Comparison of ENCODE assay signal across 19 cellular contexts in the genomic region with DNA sequence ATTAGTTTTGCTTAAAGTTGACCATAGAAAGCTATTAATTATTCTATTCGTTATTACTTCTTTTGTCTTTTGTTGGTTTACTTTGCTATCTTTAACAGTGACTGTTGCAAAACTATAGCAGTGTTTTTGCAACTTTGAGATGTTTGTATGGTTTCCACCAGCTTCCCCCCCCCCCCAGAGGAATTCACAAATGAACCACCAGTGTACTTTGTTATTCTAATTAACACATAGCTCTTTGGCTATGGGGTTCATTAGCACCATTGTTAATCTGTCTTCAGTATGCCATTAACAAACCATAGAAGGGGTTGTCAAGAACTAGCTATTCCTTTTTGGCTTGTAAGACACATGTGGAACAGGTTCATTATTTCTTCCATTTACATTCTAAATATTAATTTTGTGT. TPM values are rescaled to one million over a fixed set of nuclear protein-coding genes. Genes with fewer than 3 reads are reported as not detected.
A peak's percentile ranks its signal among the peaks of the same experiment; 100 is the strongest.
DNase-seq lines count a peak whose midpoint lies in the region; ATAC-seq and TF ChIP-seq lines count a peak whose summit lies in the region.
"Had no signal": no experiment of that assay in that cellular context is flagged by ENCODE, and none has a peak within 500 bp of the region (broad histone marks: within the 10 kb centered on the region; RNA-seq: fewer than 3 reads in every experiment).

No MANE protein-coding gene starts in this region.

- H4K20me1 ChIP-seq in OCI-LY3 (ENCODE audit: insufficient read depth, low read length), result no peaks in the 10 kb centered on the region
- H4K20me1 ChIP-seq in MM.1S (ENCODE audit: insufficient read depth, low read length), result no peaks in the 10 kb centered on the region
- H4K20me1 ChIP-seq: BLaER1 treated with 17β-estradiol and CSF1 and Interleukin-3, amounts not matched to agents 10 nM and 100 nM had no signal

- H3K9ac ChIP-seq in OCI-LY3 (ENCODE audit: low read length) (no peak overlapping the region), MM.1S (ENCODE audit: low read length) (no peak overlapping the region)
- H3K9ac ChIP-seq: BLaER1 treated with 17β-estradiol and CSF1 and Interleukin-3, amounts not matched to agents 10 nM and 100 nM had no signal

- no peaks in the 10 kb centered on the region for H3K9me2 ChIP-seq in MM.1S (replicated peaks; ENCODE audit: insufficient read depth, low read length)

- ATAC-seq in GM21447 (IDR thresholded peaks at IDR 0.05; ENCODE audit: unreplicated experiment), result no peak
- ATAC-seq: GM12878, HCT116 had no signal

- H3K4me1 Mint-ChIP-seq in nephron, result no peaks in the 10 kb centered on the region

- TF ChIP-seq EP300 in tibial nerve (IDR thresholded peaks at IDR 0.05), result no peak

- WGBS in tibial nerve, 2 donors, result 3 to 26% methylated on average over 1 of the region's 1 CpG

- no peaks in the 10 kb centered on the region for H3K36me3 Mint-ChIP-seq in nephron (ENCODE audit: low read depth)

- no peak for TF ChIP-seq POLR2A in tibial nerve (IDR thresholded peaks at IDR 0.05)

- no peaks in the 10 kb centered on the region for H3K9me3 ChIP-seq in OCI-LY3 (ENCODE audit: insufficient read depth, low read length)
- H3K9me3 ChIP-seq in MM.1S (replicated peaks; ENCODE audit: insufficient read depth, low read length), result no peaks in the 10 kb centered on the region
- H3K9me3 ChIP-seq in tibial nerve, result no peaks in the 10 kb centered on the region
- H3K9me3 ChIP-seq: BLaER1 treated with 17β-estradiol and CSF1 and Interleukin-3, amounts not matched to agents 10 nM and 100 nM; SJCRH30 had no signal

- H3K27ac Mint-ChIP-seq in nephron, result no peak overlapping the region

- H3F3A ChIP-seq in MM.1S (ENCODE audit: insufficient read depth, low read length), result no peaks in the 10 kb centered on the region

- H3K36me3 ChIP-seq in OCI-LY3 (replicated peaks; ENCODE audit: low read depth, low read length) (no peaks in the 10 kb centered on the region), MM.1S (replicated peaks; ENCODE audit: insufficient read depth, low read length) (no peaks in the 10 kb centered on the region), tibial nerve (no peaks in the 10 kb centered on the region)
- H3K36me3 ChIP-seq: BLaER1 treated with 17β-estradiol and CSF1 and Interleukin-3, amounts not matched to agents 10 nM and 100 nM; SJCRH30 had no signal

- no peak for TF ChIP-seq CTCF in OCI-LY3 (IDR thresholded peaks at IDR 0.05; ENCODE audit: low read depth, low read length)
- no peak for TF ChIP-seq CTCF in nephron (IDR thresholded peaks at IDR 0.05; ENCODE audit: unreplicated experiment in 3 of 3)
- no peak for TF ChIP-seq CTCF in MM.1S (IDR thresholded peaks at IDR 0.05; ENCODE audit: low read length)
- TF ChIP-seq CTCF in tibial nerve (IDR thresholded peaks at IDR 0.05), result no peak

- peaks cover 12% of the 10 kb centered on the region for H3K4me1 ChIP-seq in OCI-LY3 (ENCODE audit: low read length)
- H3K4me1 ChIP-seq in MM.1S (ENCODE audit: low read length), result 0 out of 2 replicates have a peak, but pooled peaks cover 3% of the 10 kb centered on the region
- H3K4me1 ChIP-seq in tibial nerve, result peaks cover 0 to 14% (median 0%) of the 10 kb centered on the region in 4 donors
- H3K4me1 ChIP-seq: SJCRH30 had no signal

- H3K27ac ChIP-seq in OCI-LY3 (ENCODE audit: low read length) (no peak overlapping the region), MM.1S (ENCODE audit: low read length) (no peak overlapping the region), tibial nerve (no peak overlapping the region)
- H3K27ac ChIP-seq: PC-9, SJCRH30 had no signal

- no peaks in the 10 kb centered on the region for H3K9me3 Mint-ChIP-seq in nephron

- H2AFZ ChIP-seq in OCI-LY3 (ENCODE audit: low read depth, low read length) (no peak overlapping the region), MM.1S (ENCODE audit: low read length) (no peak overlapping the region)
- H2AFZ ChIP-seq: PC-9 had no signal

- DNase-seq in ELF-1 (ENCODE audit: low read depth, low spot score), result peak; percentile 30
- DNase-seq in iPS DF 19.7 (ENCODE audit: low read depth, low spot score), result peak; percentile 50
- no peak for DNase-seq in MM.1S
- no peak for DNase-seq in NCI-H1105 (lab: John Stamatoyannopoulos, UW)
- DNase-seq in tibial nerve (ENCODE audit: low spot score in 2 of 2), result no peak
- DNase-seq: DND-41, GDM1, NCI-H187 treated with DMSO at 0.1 percent for 48 hours, NCI-H2171, NCI-H446, PC-9, SJCRH30 had no signal

- H3K27me3 ChIP-seq in OCI-LY3 (ENCODE audit: low read depth, low read length) (peaks cover 13% of the 10 kb centered on the region; the same call in 1 of the 2 replicates), MM.1S (replicated peaks; ENCODE audit: insufficient read depth, low read length) (0 out of 2 replicates have a peak, but pooled peaks cover 4% of the 10 kb centered on the region), tibial nerve (no peaks in the 10 kb centered on the region)
- H3K27me3 ChIP-seq: BLaER1 treated with 17β-estradiol and CSF1 and Interleukin-3, amounts not matched to agents 10 nM and 100 nM; SJCRH30 had no signal

- H3K27me3 Mint-ChIP-seq in nephron (ENCODE audit: low read depth), result peaks cover 35% of the 10 kb centered on the region

- H3K79me2 ChIP-seq in OCI-LY3 (ENCODE audit: low read length) (no peaks in the 10 kb centered on the region), MM.1S (ENCODE audit: low read length) (no peaks in the 10 kb centered on the region)

- H3K4me3 ChIP-seq in OCI-LY3 (ENCODE audit: low read length), result no peak overlapping the region
- H3K4me3 ChIP-seq in MM.1S (ENCODE audit: low read length), result no peak overlapping the region
- no peak overlapping the region for H3K4me3 ChIP-seq in tibial nerve
- H3K4me3 ChIP-seq: BLaER1 treated with 17β-estradiol and CSF1 and Interleukin-3, amounts not matched to agents 10 nM and 100 nM; GM12878; PC-9; SJCRH30 had no signal

- H3K4me2 ChIP-seq in OCI-LY3 (ENCODE audit: low read length), result 0 out of 2 replicates have a peak overlapping the region, but pooled peaks have one; percentile 11
- no peak overlapping the region for H3K4me2 ChIP-seq in MM.1S (ENCODE audit: low read depth, low read length)
- H3K4me2 ChIP-seq: PC-9 had no signal

- peak overlapping the region; percentile 58 to 70 (median 69) for H3K4me3 Mint-ChIP-seq in nephron

RNA-seq across cellular contexts. Expression of a gene that starts 3.0 kb away (rescaled TPM):
- total RNA-seq in tibial nerve, result 1 to 10 TPM in 2 of 4 donors, under 1 TPM in 2; 0.39 to 2.6 (median 1.5) TPM
- total RNA-seq: HT-29 had no signal

Comparison
In these comparisons a context has a peak if more than half of its experiments do, and no peak if none do; other contexts are left out.
1. DNase-seq: peak in ELF-1 (single experiment) and iPS DF 19.7 (single experiment); none in MM.1S (single experiment), NCI-H1105 (single experiment) and tibial nerve (0 of 2).